26 cellular contexts compared by ENCODE assay signal in genomic region chr15:82567661-82568060, GRCh38.
"Had no signal": no experiment of that assay in that cellular context is flagged by ENCODE, and none has a peak within 500 bp of the region (broad histone marks: within the 10 kb centered on the region; RNA-seq: fewer than 3 reads in every experiment).

No MANE protein-coding gene starts in this region.

- DNase-seq: cerebellar nuclear complex; colonic mucosa; cortex of kidney; dorsolateral prefrontal cortex; effector CD4-positive, alpha-beta T cell; effector memory CD4-positive, alpha-beta T cell; erythroblast; esophagus squamous epithelium; foreskin melanocyte; gastrocnemius medialis; glutamatergic neuron; heart left ventricle; hippocampal formation; left cardiac atrium; left lung; left ventricle myocardium superior; lower lobe of right lung; mesenchymal stem cell; mucosa of descending colon had no signal

- H3K27me3 ChIP-seq: colonic mucosa, dorsolateral prefrontal cortex, gastrocnemius medialis, heart left ventricle had no signal

- H3K4me3 Mint-ChIP-seq: dendritic cell treated with granulocyte-macrophage colony-stimulating factor and Interleukin-4, amounts not matched to agents 40 ng/mL and 50 ng/mL, for 4 days; mesothelial cell of epicardium had no signal

- H3K27ac Mint-ChIP-seq: dendritic cell treated with granulocyte-macrophage colony-stimulating factor and Interleukin-4, amounts not matched to agents 40 ng/mL and 50 ng/mL, for 4 days; mesothelial cell of epicardium had no signal

- H3K36me3 ChIP-seq: colonic mucosa, esophagus squamous epithelium, gastrocnemius medialis, heart left ventricle, left lung, lower lobe of right lung had no signal

- FAIRE-seq: endometrium, islet of Langerhans, keratinocyte had no signal

- H3K27ac ChIP-seq: colonic mucosa, epithelial cell of prostate, esophagus squamous epithelium, gastrocnemius medialis, heart left ventricle, left lung, lower lobe of right lung had no signal

- H3K4me1 ChIP-seq: colonic mucosa, gastrocnemius medialis, left lung had no signal

- ATAC-seq: esophagus mucosa, gastrocnemius medialis, heart left ventricle, left cardiac atrium, left lung, left ventricle myocardium superior, lower lobe of right lung, mucosa of descending colon had no signal

- H3K9me3 Mint-ChIP-seq: dendritic cell treated with granulocyte-macrophage colony-stimulating factor and Interleukin-4, amounts not matched to agents 40 ng/mL and 50 ng/mL, for 4 days; mesothelial cell of epicardium had no signal

- H3K9me3 ChIP-seq: colonic mucosa, esophagus squamous epithelium, gastrocnemius medialis, heart left ventricle, left lung, lower lobe of right lung, mucosa of descending colon had no signal

- H3K4me3 ChIP-seq: colonic mucosa, esophagus squamous epithelium, gastrocnemius medialis, heart left ventricle, left lung, lower lobe of right lung, mucosa of descending colon had no signal

- H3K36me3 Mint-ChIP-seq: mesothelial cell of epicardium had no signal
